ENCODE assay signal across 8 cellular contexts in the genomic region with DNA sequence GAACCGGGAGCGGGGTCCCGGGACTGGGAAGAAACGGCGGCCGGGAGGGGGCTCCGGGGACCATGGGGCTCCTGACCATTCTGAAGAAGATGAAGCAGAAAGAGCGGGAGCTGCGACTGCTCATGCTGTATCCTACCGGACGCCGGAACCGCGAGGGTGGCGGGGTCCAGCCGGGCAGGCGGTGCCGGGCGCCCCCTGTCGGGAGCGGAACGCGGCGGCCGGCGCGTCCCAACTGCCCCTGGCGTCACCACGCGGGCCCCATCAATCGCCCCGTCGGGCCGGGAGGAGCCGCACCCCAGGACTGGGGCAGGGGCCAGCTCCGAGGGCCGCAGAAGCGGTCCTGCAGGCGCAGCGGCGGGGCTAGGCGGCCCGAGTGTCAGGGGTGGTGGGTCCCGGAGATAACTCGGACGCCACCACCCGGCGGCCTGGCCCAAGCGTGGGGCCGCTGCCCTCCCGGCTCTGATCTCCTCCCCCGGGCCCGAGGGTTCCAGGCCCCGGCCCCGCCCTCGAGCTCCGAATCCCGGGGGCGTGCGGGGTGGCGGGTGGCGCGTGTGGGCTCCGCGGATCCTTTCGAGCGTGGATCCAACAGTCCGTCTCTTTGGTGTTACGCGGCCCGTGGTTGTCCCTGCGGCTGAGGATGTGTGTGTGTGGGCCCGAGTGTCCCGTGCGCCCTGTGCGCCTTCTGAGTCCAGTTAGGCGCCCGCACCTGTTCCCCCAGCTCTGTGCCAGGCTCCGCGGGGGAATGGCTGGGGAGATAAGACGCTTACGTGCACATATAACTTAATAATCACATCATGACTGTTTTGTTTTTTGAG. TPM values are rescaled to one million over a fixed set of nuclear protein-coding genes. Genes with fewer than 3 reads are reported as not detected.
DNase-seq lines count a peak whose midpoint lies in the region; ATAC-seq and TF ChIP-seq lines count a peak whose summit lies in the region.

Gene ARL2 (plus strand): TSS at position 15 of the 815 bp plus-strand sequence. CDS start 48 bp downstream, at position 63.

- in situ Hi-C loops in GM23248 (cut with MboI), result no loop called here

- peak within 1 kb of the TSS; percentile 96 for H3K4me2 ChIP-seq in GM23248 (ENCODE audit: unreplicated experiment)

- peak; percentile 36 for DNase-seq in NCI-H345 (lab: John Stamatoyannopoulos, UW)
- no peak for DNase-seq in NCI-H345 treated with DMSO at 0.1 percent for 48 hours (lab: John Stamatoyannopoulos, UW; ENCODE audit: unreplicated experiment)
- peak; percentile 89 for DNase-seq in GM23248
- peak; percentile 18 for DNase-seq in activated CD4-positive, alpha-beta T cell treated with anti-CD3 and anti-CD28 coated beads, Interleukin-2, amount 50 U/mL, for 1 hour
- no peak for DNase-seq in endothelial cell (ENCODE audit: low spot score)
- DNase-seq in naive B cell, result no peak
- DNase-seq in tibial artery, result peak in 1 of 2 donors; percentile 47

- peak; percentile 63 to 64 for ATAC-seq in naive B cell (ENCODE audit: low read depth in 2 of 2)

- H3K36me3 ChIP-seq in GM23248 (ENCODE audit: low read depth) (no peaks in the 10 kb centered on the region), tibial artery (peaks cover 9 to 20% (median 13%) of the 10 kb centered on the region in 3 donors)

- H3K79me2 ChIP-seq in GM23248 (ENCODE audit: insufficient read depth), result peaks cover 18% of the 10 kb centered on the region

- H3K27ac ChIP-seq in GM23248 (peak within 1 kb of the TSS; percentile 97), tibial artery (peak within 1 kb of the TSS; percentile 94 to 95)

- H2AFZ ChIP-seq in GM23248, result peak within 1 kb of the TSS; percentile 97

- TF ChIP-seq CTCF in LNCAP (IDR thresholded peaks at IDR 0.05) (peak; percentile 88), endothelial cell (IDR thresholded peaks at IDR 0.05; ENCODE audit: unreplicated experiment) (peak; percentile 81), tibial artery (IDR thresholded peaks at IDR 0.05) (peak; percentile 79 to 80)

- peak within 1 kb of the TSS; percentile 96 for H3K9ac ChIP-seq in GM23248

- no peaks in the 10 kb centered on the region for H3K9me2 ChIP-seq in GM23248 (ENCODE audit: insufficient read depth)

- peaks cover 8% of the 10 kb centered on the region for H3K36me3 Mint-ChIP-seq in endothelial cell (ENCODE audit: low read depth, unreplicated experiment)
- H3K36me3 Mint-ChIP-seq in naive B cell, result no peaks in the 10 kb centered on the region

- no peaks in the 10 kb centered on the region for H4K20me1 ChIP-seq in GM23248 (ENCODE audit: insufficient read depth)

- peaks cover 2% of the 10 kb centered on the region for H3K27me3 Mint-ChIP-seq in endothelial cell (ENCODE audit: unreplicated experiment)
- H3K27me3 Mint-ChIP-seq in naive B cell, result no peaks in the 10 kb centered on the region

- WGBS in GM23248 (ENCODE audit: low coverage in 1 of 2, low lambda C conversion rate in 2 of 2, missing lambda C conversion rate in 2 of 2), 2 experiments, result 2% methylated on average over 67 to 75 of the region's 82 CpGs

- intact Hi-C loops in tibial artery (cut with DNase I; ENCODE audit: low total_unique reads), result loop anchor here (5.0 kb wide), 2 partner anchors 103 to 162 kb away; partner anchors contain the start of gene ZNHIT2

- H3K4me1 ChIP-seq in GM23248 (ENCODE audit: insufficient read depth) (peaks cover 6% of the 10 kb centered on the region; the same call in 1 of the 2 replicates), tibial artery (peaks cover 6 to 23% (median 19%) of the 10 kb centered on the region in 4 donors)

- H3K4me1 Mint-ChIP-seq in endothelial cell (ENCODE audit: unreplicated experiment) (peaks cover 13% of the 10 kb centered on the region), naive B cell (peaks cover 29 to 44% (median 41%) of the 10 kb centered on the region in 3 donors)

- H3K4me3 Mint-ChIP-seq in endothelial cell (ENCODE audit: unreplicated experiment), result peak within 1 kb of the TSS; percentile 90
- peak within 1 kb of the TSS; percentile 87 to 98 (median 94) for H3K4me3 Mint-ChIP-seq in naive B cell

- no peaks in the 10 kb centered on the region for H3K9me3 Mint-ChIP-seq in endothelial cell (ENCODE audit: unreplicated experiment)
- H3K9me3 Mint-ChIP-seq in naive B cell, result no peaks in the 10 kb centered on the region

- H3K4me3 ChIP-seq in GM23248 (peak within 1 kb of the TSS; percentile 83), tibial artery (peak within 1 kb of the TSS; percentile 68 to 70)

- H3K27me3 ChIP-seq in GM23248 (replicated peaks; ENCODE audit: insufficient read depth), result no peaks in the 10 kb centered on the region
- no peaks in the 10 kb centered on the region for H3K27me3 ChIP-seq in tibial artery

- H3F3A ChIP-seq in GM23248 (ENCODE audit: insufficient read depth), result 0 out of 2 replicates have a peak, but pooled peaks cover 3% of the 10 kb centered on the region

- H3K27ac Mint-ChIP-seq in endothelial cell (ENCODE audit: unreplicated experiment), result peak within 1 kb of the TSS; percentile 91
- peak within 1 kb of the TSS; percentile 94 to 99 (median 99) for H3K27ac Mint-ChIP-seq in naive B cell

- no peaks in the 10 kb centered on the region for H3K9me3 ChIP-seq in GM23248 (ENCODE audit: low read depth)
- H3K9me3 ChIP-seq in tibial artery, result no peaks in the 10 kb centered on the region

RNA-seq across cellular contexts. Expression of gene ARL2, which starts in this region (rescaled TPM):
- 96.6 and 115 TPM in 2 replicates for total RNA-seq in GM23248 (2014; rRNA removed; shearing (Covaris generic))
- polyA plus RNA-seq in GM23248 (2016; fragmentation: Nextera tagmentation; extraction: Ambion mirVana) (143 and 155 TPM in 2 replicates), naive B cell (ENCODE audit: low read depth in 6 of 6) (10 to 100 TPM; 45.9 to 74.0 (median 64.2) TPM)
- 66.4 TPM for total RNA-seq in endothelial cell (ENCODE audit: unreplicated experiment)

Comparison
In these comparisons a context has a peak if more than half of its experiments do, and no peak if none do; other contexts are left out.
1. DNase-seq: peak in NCI-H345 (single experiment), GM23248 (single experiment) and activated CD4-positive, alpha-beta T cell treated with anti-CD3 and anti-CD28 coated beads, Interleukin-2, amount 50 U/mL, for 1 hour (single experiment); none in NCI-H345 treated with DMSO at 0.1 percent for 48 hours (single experiment), endothelial cell (single experiment) and naive B cell (single experiment).
2. Peak in every context shown above with its lines, with median percentiles within 50 percentile points of each other: CTCF ChIP-seq.